18 cellular contexts compared by ENCODE assay signal in genomic region chr12:124162151-124163110, GRCh38.
DNase-seq lines count a peak whose midpoint lies in the region; ATAC-seq and TF ChIP-seq lines count a peak whose summit lies in the region.
"Had no signal": no experiment of that assay in that cellular context is flagged by ENCODE, and none has a peak within 500 bp of the region (broad histone marks: within the 10 kb centered on the region; RNA-seq: fewer than 3 reads in every experiment).

No MANE protein-coding gene starts in this region.

- H3K9me3 ChIP-seq in SK-N-SH (no peaks in the 10 kb centered on the region), trophoblast cell (ENCODE audit: insufficient read depth, low read depth, low read length) (peaks cover 6% of the 10 kb centered on the region), body of pancreas (no peaks in the 10 kb centered on the region)
- H3K9me3 ChIP-seq: uterus had no signal

- CTCF ChIA-PET in SK-N-SH (lab: Yijun Ruan, JAX), result no interaction called here

- H2AFZ ChIP-seq in SK-N-SH (ENCODE audit: low read depth), result no peak overlapping the region
- no peak overlapping the region for H2AFZ ChIP-seq in trophoblast cell (ENCODE audit: insufficient read depth, low read length, poor library complexity)
- H2AFZ ChIP-seq: GM23248, parathyroid adenoma had no signal

- H3K79me1 ChIP-seq in trophoblast cell (ENCODE audit: low read length), result no peaks in the 10 kb centered on the region

- H3F3A ChIP-seq in SK-N-SH (replicated peaks; ENCODE audit: insufficient read depth), result no peaks in the 10 kb centered on the region

- H3K14ac ChIP-seq in trophoblast cell (ENCODE audit: low read length), result no peak overlapping the region

- H3K9ac ChIP-seq in SK-N-SH, result no peak overlapping the region
- H3K9ac ChIP-seq in trophoblast cell (ENCODE audit: low read length), result no peak overlapping the region
- H3K9ac ChIP-seq: GM23248, parathyroid adenoma had no signal

- no peak for TF ChIP-seq EP300 in SK-N-SH (IDR thresholded peaks at IDR 0.05; ENCODE audit: borderline replicate concordance in 1 of 2, low read depth in 1 of 2, low read length in 1 of 2)

- intact Hi-C loops in body of pancreas (cut with DNase I), result no loop called here

- no peaks in the 10 kb centered on the region for H4K20me1 ChIP-seq in SK-N-SH (ENCODE audit: insufficient read depth)

- H2AK5ac ChIP-seq in trophoblast cell (ENCODE audit: low read length), result no peak overlapping the region

- H3K27me3 ChIP-seq in SK-N-SH (ENCODE audit: insufficient read depth) (no peaks in the 10 kb centered on the region; the same call in 1 of the 2 replicates), trophoblast cell (ENCODE audit: insufficient read depth, low read length) (no peaks in the 10 kb centered on the region), body of pancreas (no peaks in the 10 kb centered on the region)
- H3K27me3 ChIP-seq: uterus had no signal

- no peak overlapping the region for H4K91ac ChIP-seq in trophoblast cell (ENCODE audit: low read depth, low read length)

- no peak for DNase-seq in SK-N-SH
- DNase-seq in NB4 (ENCODE audit: low read depth), result peak; percentile 35
- peak; percentile 10 for DNase-seq in choroid plexus epithelial cell (ENCODE audit: low read depth)
- DNase-seq in trophoblast cell, result peak; percentile 9 to 52
- DNase-seq in CD1c-positive myeloid dendritic cell (ENCODE audit: extremely low spot score), result no peak
- no peak for DNase-seq in middle frontal gyrus (ENCODE audit: extremely low spot score, low spot score)
- DNase-seq in body of pancreas, result no peak
- DNase-seq: activated CD4-positive, alpha-beta T cell treated with anti-CD3 and anti-CD28 coated beads, Interleukin-2, amount 50 U/mL, for 1 hour; central memory CD4-positive, alpha-beta T cell; DMS 273 treated with DMSO at 0.1 percent for 48 hours; GM23248; midbrain; NCI-H187 treated with DMSO at 0.1 percent for 48 hours; OCI-M1; T-cell; uterus had no signal

- H3K23ac ChIP-seq in trophoblast cell (ENCODE audit: low read length), result no peak overlapping the region

- no peak overlapping the region for H3K4me3 ChIP-seq in SK-N-SH (ENCODE audit: low read depth in 2 of 2, low read length in 1 of 2)
- H3K4me3 ChIP-seq in NB4 (ENCODE audit: low read depth, low read length), result no peak overlapping the region
- H3K4me3 ChIP-seq in choroid plexus epithelial cell (ENCODE audit: low read depth, low read length), result no peak overlapping the region
- H3K4me3 ChIP-seq in trophoblast cell (ENCODE audit: low read depth, low read length), result no peak overlapping the region
- H3K4me3 ChIP-seq in body of pancreas, result no peak overlapping the region
- H3K4me3 ChIP-seq: GM23248, uterus had no signal

- H3K4me2 ChIP-seq in SK-N-SH (no peak overlapping the region), trophoblast cell (ENCODE audit: low read length) (no peak overlapping the region)

- H3K4me1 ChIP-seq in SK-N-SH (ENCODE audit: control insufficient read depth in 1 of 2, insufficient read depth in 2 of 2, low read depth in 1 of 2, low read length in 1 of 2) (no peaks in the 10 kb centered on the region; a peak in 1 of 4 replicates), trophoblast cell (ENCODE audit: control insufficient read depth in 1 of 2, insufficient read depth in 2 of 2, low read length in 2 of 2) (peaks cover 7 to 11% of the 10 kb centered on the region in 2 experiments), body of pancreas (no peaks in the 10 kb centered on the region)
- H3K4me1 ChIP-seq: parathyroid adenoma, uterus had no signal

- H3K27ac ChIP-seq in SK-N-SH (ENCODE audit: low read depth in 2 of 2, low read length in 1 of 2), result no peak overlapping the region
- no peak overlapping the region for H3K27ac ChIP-seq in trophoblast cell (ENCODE audit: low read depth, low read length)
- H3K27ac ChIP-seq in body of pancreas, result no peak overlapping the region
- H3K27ac ChIP-seq: GM23248, parathyroid adenoma, uterus had no signal

- no peaks in the 10 kb centered on the region for H3K9me2 ChIP-seq in SK-N-SH

- ATAC-seq in SK-N-SH treated with all-trans-retinoic acid at 6 μM for 48 hours (no peak), body of pancreas (no peak)
- ATAC-seq: T-cell had no signal

- no peak overlapping the region for H2BK5ac ChIP-seq in trophoblast cell (ENCODE audit: low read depth, low read length, poor library complexity)

- no peaks in the 10 kb centered on the region for H3K79me2 ChIP-seq in SK-N-SH (ENCODE audit: insufficient read depth)
- no peaks in the 10 kb centered on the region for H3K79me2 ChIP-seq in trophoblast cell (ENCODE audit: control insufficient read depth, insufficient read depth, low read length, poor library complexity)
- H3K79me2 ChIP-seq: parathyroid adenoma had no signal

- no peak for TF ChIP-seq CTCF in SK-N-SH (IDR thresholded peaks at IDR 0.05)
- no peak for TF ChIP-seq CTCF in NB4 (IDR thresholded peaks at IDR 0.05; ENCODE audit: low read depth, low read length)
- peak; percentile 8 for TF ChIP-seq CTCF in choroid plexus epithelial cell (conservative IDR thresholded peaks at IDR 0.05; ENCODE audit: low read depth, low read length)
- no peak for TF ChIP-seq CTCF in body of pancreas (IDR thresholded peaks at IDR 0.05)

- H4K12ac ChIP-seq in trophoblast cell (ENCODE audit: low read depth, low read length), result no peak overlapping the region

- H3K4ac ChIP-seq in trophoblast cell (ENCODE audit: low read depth, low read length), result no peak overlapping the region

- H3K36me3 ChIP-seq in SK-N-SH (replicated peaks in 1 of 2; ENCODE audit: control insufficient read depth in 1 of 2, insufficient read depth in 2 of 2, low read length in 1 of 2) (no peaks in the 10 kb centered on the region), trophoblast cell (ENCODE audit: control insufficient read depth in 1 of 2, insufficient read depth in 2 of 2, low read length in 2 of 2) (no peaks in the 10 kb centered on the region), body of pancreas (replicated peaks in 1 of 2; ENCODE audit: insufficient read depth in 1 of 2, low read depth in 2 of 2) (no peaks in the 10 kb centered on the region)
- H3K36me3 ChIP-seq: uterus had no signal

- H3K18ac ChIP-seq in trophoblast cell (ENCODE audit: low read length), result no peak overlapping the region

- WGBS in SK-N-SH (ENCODE audit: low lambda C conversion rate), result 32% methylated on average over 6 of the region's 6 CpGs
- WGBS in trophoblast cell (ENCODE audit: extremely low coverage, insufficient coverage, insufficient read length), result no CpG with 5 or more reads among the region's 6 CpGs
- whole genome bisulfite sequencing in body of pancreas, 2 donors, result 68 to 81% methylated on average over 5 to 6 of the region's 6 CpGs

- TF ChIP-seq POLR2A in NB4 (IDR thresholded peaks at IDR 0.05; ENCODE audit: extremely low read depth, insufficient read length), result no peak
- no peak for TF ChIP-seq POLR2A in body of pancreas (IDR thresholded peaks at IDR 0.05)

- H2BK120ac ChIP-seq in trophoblast cell (ENCODE audit: insufficient read depth, low read length, poor library complexity), result no peak overlapping the region

- H2BK12ac ChIP-seq in trophoblast cell (ENCODE audit: low read length), result no peak overlapping the region

- H4K8ac ChIP-seq in trophoblast cell (ENCODE audit: low read depth, low read length), result no peak overlapping the region

- POLR2A ChIA-PET in SK-N-SH (lab: Yijun Ruan, JAX), result no interaction called here

- no peak for TF ChIP-seq RAD21 in SK-N-SH (IDR thresholded peaks at IDR 0.05; ENCODE audit: low read length)

TF ChIP-seq in SK-N-SH treated with all-trans-retinoic acid at 6 μM for 48 hours, 23 proteins besides CTCF, POLR2A, EP300 and RAD21:
- TF ChIP-seq ZNF565 (CRISPR knock-in tag; conservative IDR thresholded peaks at IDR 0.05; ENCODE audit: low read depth) (no peak), ZNF70 (CRISPR knock-in tag; IDR thresholded peaks at IDR 0.05) (peak; percentile 96)

TF ChIP-seq in SK-N-SH, 30 proteins besides CTCF, POLR2A, EP300 and RAD21:
- no peak for TF ChIP-seq MAX (IDR thresholded peaks at IDR 0.05; ENCODE audit: low read depth)
- TF ChIP-seq ELF1 (IDR thresholded peaks at IDR 0.05), result no peak

Comparison
In these comparisons a context has a peak if more than half of its experiments do, and no peak if none do; other contexts are left out.
1. DNase-seq: peak in NB4 (single experiment), choroid plexus epithelial cell (single experiment) and trophoblast cell (2 of 2); none in SK-N-SH (single experiment), CD1c-positive myeloid dendritic cell (single experiment), middle frontal gyrus (single experiment) and body of pancreas (0 of 4).